ENCODE assay signal across 9 cellular contexts in genomic region chr11:93623179-93623578, GRCh38. TPM values are rescaled to one million over a fixed set of nuclear protein-coding genes. Genes with fewer than 3 reads are reported as not detected.
DNase-seq lines count a peak whose midpoint lies in the region; ATAC-seq and TF ChIP-seq lines count a peak whose summit lies in the region.
"Had no signal": no experiment of that assay in that cellular context is flagged by ENCODE, and none has a peak within 500 bp of the region (broad histone marks: within the 10 kb centered on the region; RNA-seq: fewer than 3 reads in every experiment).

No MANE protein-coding gene starts in this region.

- no peaks in the 10 kb centered on the region for H3K9me3 Mint-ChIP-seq in activated CD8-positive, alpha-beta memory T cell treated with anti-CD3 and anti-CD28 coated beads, Interleukin-2, amount 10 ng/mL, durations not matched to agents 7 days and 5 days (ENCODE audit: low read depth)
- no peaks in the 10 kb centered on the region for H3K9me3 Mint-ChIP-seq in T-cell

- TF ChIP-seq CTCF in upper lobe of right lung (IDR thresholded peaks at IDR 0.05): no peak

- H3K4me1 ChIP-seq in upper lobe of right lung: no peaks in the 10 kb centered on the region
- H3K4me1 ChIP-seq: A549 had no signal

- intact Hi-C loops in upper lobe of right lung (cut with DNase I): no loop called here

- H3K36me3 Mint-ChIP-seq in activated CD8-positive, alpha-beta memory T cell treated with anti-CD3 and anti-CD28 coated beads, Interleukin-2, amount 10 ng/mL, durations not matched to agents 7 days and 5 days: no peaks in the 10 kb centered on the region
- no peaks in the 10 kb centered on the region for H3K36me3 Mint-ChIP-seq in T-cell

- H3K27me3 Mint-ChIP-seq in activated CD8-positive, alpha-beta memory T cell treated with anti-CD3 and anti-CD28 coated beads, Interleukin-2, amount 10 ng/mL, durations not matched to agents 7 days and 5 days: peaks cover 29% of the 10 kb centered on the region
- H3K27me3 Mint-ChIP-seq in T-cell: peaks cover under 1 to 8% of the 10 kb centered on the region in 2 donors

- peak; percentile 43 for DNase-seq in activated CD8-positive, alpha-beta memory T cell treated with anti-CD3 and anti-CD28 coated beads, Interleukin-2, amount 10 ng/mL, durations not matched to agents 7 days and 5 days
- no peak for DNase-seq in activated CD8-positive, alpha-beta memory T cell treated with anti-CD3 and anti-CD28 coated beads for 24 hours
- DNase-seq in SKM-1 (lab: John Stamatoyannopoulos, UW; ENCODE audit: unreplicated experiment) (peak; percentile 81), upper lobe of right lung (no peak), C1 segment of cervical spinal cord (lab: John Stamatoyannopoulos, UW) (no peak), T-cell (no peak), NCI-H1105 (lab: John Stamatoyannopoulos, UW) (no peak)

- CTCF ChIA-PET in activated CD8-positive, alpha-beta memory T cell treated with anti-CD3 and anti-CD28 coated beads, Interleukin-2, amount 10 ng/mL, durations not matched to agents 7 days and 5 days (lab: Charles Lee): interaction anchor here (3.2 kb wide), 1 partner anchor 8 kb away, joined by 8 read pairs; no protein-coding TSS in a partner anchor
- CTCF ChIA-PET in T-cell (lab: Charles Lee): no interaction called here

- ATAC-seq in activated CD8-positive, alpha-beta memory T cell treated with anti-CD3 and anti-CD28 coated beads, Interleukin-2, amount 10 ng/mL, durations not matched to agents 7 days and 5 days: peak; percentile 36
- ATAC-seq in HG03039 (IDR thresholded peaks at IDR 0.05; ENCODE audit: unreplicated experiment) (peak; percentile 94), upper lobe of right lung (peak; percentile 33), T-cell (replicated peaks in 1 of 4) (no peak)
- ATAC-seq: A549 had no signal

- peaks cover 12% of the 10 kb centered on the region for H3K4me1 Mint-ChIP-seq in activated CD8-positive, alpha-beta memory T cell treated with anti-CD3 and anti-CD28 coated beads, Interleukin-2, amount 10 ng/mL, durations not matched to agents 7 days and 5 days
- H3K4me1 Mint-ChIP-seq in T-cell: no peaks in the 10 kb centered on the region

- POLR2A ChIA-PET in T-cell (lab: Charles Lee): no interaction called here

- no peaks in the 10 kb centered on the region for H3K9me3 ChIP-seq in upper lobe of right lung
- H3K9me3 ChIP-seq: A549 had no signal

- H3K27me3 ChIP-seq in upper lobe of right lung: no peaks in the 10 kb centered on the region

- H3K27ac ChIP-seq in upper lobe of right lung: no peak overlapping the region

- H3K4me3 Mint-ChIP-seq in activated CD8-positive, alpha-beta memory T cell treated with anti-CD3 and anti-CD28 coated beads, Interleukin-2, amount 10 ng/mL, durations not matched to agents 7 days and 5 days: no peak overlapping the region
- no peak overlapping the region for H3K4me3 Mint-ChIP-seq in T-cell

- H3K4me3 ChIP-seq in upper lobe of right lung: no peak overlapping the region
- H3K4me3 ChIP-seq: A549 had no signal

- no peaks in the 10 kb centered on the region for H3K36me3 ChIP-seq in upper lobe of right lung

- no peak overlapping the region for H3K27ac Mint-ChIP-seq in activated CD8-positive, alpha-beta memory T cell treated with anti-CD3 and anti-CD28 coated beads, Interleukin-2, amount 10 ng/mL, durations not matched to agents 7 days and 5 days
- no peak overlapping the region for H3K27ac Mint-ChIP-seq in T-cell

RNA-seq across cellular contexts. Expression of gene CEP295, which starts 38.3 kb away (rescaled TPM):
- 10 to 100 TPM; 29.5 to 34.2 TPM for total RNA-seq in activated CD8-positive, alpha-beta memory T cell treated with anti-CD3 and anti-CD28 coated beads, Interleukin-2, amount 10 ng/mL, durations not matched to agents 7 days and 5 days
- total RNA-seq in upper lobe of right lung (11.5 TPM), T-cell (10 to 100 TPM; 10.9 to 15.1 (median 12.1) TPM)

Comparison
In these comparisons a context has a peak if more than half of its experiments do, and no peak if none do; other contexts are left out.
1. DNase-seq: peak in activated CD8-positive, alpha-beta memory T cell treated with anti-CD3 and anti-CD28 coated beads, Interleukin-2, amount 10 ng/mL, durations not matched to agents 7 days and 5 days (single experiment) and SKM-1 (single experiment); none in activated CD8-positive, alpha-beta memory T cell treated with anti-CD3 and anti-CD28 coated beads for 24 hours (single experiment), upper lobe of right lung (single experiment), C1 segment of cervical spinal cord (0 of 14), T-cell (0 of 34) and NCI-H1105 (single experiment).
2. ATAC-seq: peak in activated CD8-positive, alpha-beta memory T cell treated with anti-CD3 and anti-CD28 coated beads, Interleukin-2, amount 10 ng/mL, durations not matched to agents 7 days and 5 days (single experiment), HG03039 (single experiment) and upper lobe of right lung (single experiment); none in T-cell (0 of 4).